In the genomic region with DNA sequence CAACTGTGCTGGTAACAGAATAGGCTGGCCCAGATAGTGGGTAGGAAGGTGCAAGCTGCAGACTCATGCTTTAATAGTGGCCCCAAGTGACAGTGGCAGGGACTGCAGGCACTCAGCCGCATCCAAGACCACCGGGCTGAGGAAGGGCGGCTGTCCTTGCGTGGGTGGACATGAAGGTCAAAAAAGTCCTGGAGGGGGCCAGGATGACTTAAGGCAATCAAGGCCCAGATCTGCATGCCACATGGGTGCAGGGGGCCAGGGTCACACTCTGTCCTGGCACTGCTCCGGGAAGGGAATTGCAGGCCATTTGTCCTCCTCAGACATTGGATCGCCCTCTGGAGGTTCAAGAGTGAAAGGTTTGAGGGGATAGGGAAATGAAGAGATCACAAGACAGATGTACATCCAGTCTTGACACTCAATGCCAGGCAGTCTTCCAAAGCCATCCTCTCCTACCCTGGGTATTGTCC, we compare ENCODE assay signal across 8 cellular contexts. TPM values are rescaled to one million over a fixed set of nuclear protein-coding genes. Genes with fewer than 3 reads are reported as not detected.
DNase-seq lines count a peak whose midpoint lies in the region; ATAC-seq, FAIRE-seq and TF ChIP-seq lines count a peak whose summit lies in the region.

No MANE protein-coding gene starts in this region.

- FAIRE-seq in frontal cortex (lab: Jason Lieb, UNC): no peak

- H3K9me3 Mint-ChIP-seq in type B pancreatic cell: no peaks in the 10 kb centered on the region

- H3K4me3 Mint-ChIP-seq in type B pancreatic cell: no peak overlapping the region

- H3K36me3 ChIP-seq in ascending aorta: no peaks in the 10 kb centered on the region

- intact Hi-C loops in ascending aorta (cut with DNase I): no loop called here

- TF ChIP-seq CTCF in ascending aorta (IDR thresholded peaks at IDR 0.05) (peak; percentile 15 to 47 (median 36)), type B pancreatic cell (conservative IDR thresholded peaks at IDR 0.05) (peak; percentile 66)

- no peak overlapping the region for H3K27ac Mint-ChIP-seq in type B pancreatic cell

- peaks cover 4% of the 10 kb centered on the region for H3K36me3 Mint-ChIP-seq in type B pancreatic cell

- H3K27me3 Mint-ChIP-seq in type B pancreatic cell: no peaks in the 10 kb centered on the region

- peaks cover 3 to 5% of the 10 kb centered on the region in 2 donors for H3K4me1 ChIP-seq in ascending aorta

- no peaks in the 10 kb centered on the region for H3K27me3 ChIP-seq in ascending aorta

- no peaks in the 10 kb centered on the region for H3K9me3 ChIP-seq in ascending aorta

- H3K4me1 Mint-ChIP-seq in type B pancreatic cell (ENCODE audit: unreplicated experiment): peaks cover 6% of the 10 kb centered on the region

- H3K27ac ChIP-seq in ascending aorta: no peak overlapping the region

- H3K4me3 ChIP-seq in ascending aorta: no peak overlapping the region

- ATAC-seq in GM18909 (IDR thresholded peaks at IDR 0.05; ENCODE audit: poor library complexity, unreplicated experiment): peak; percentile 89
- peak; percentile 65 for ATAC-seq in HG03025 (IDR thresholded peaks at IDR 0.05; ENCODE audit: low FRiP score, unreplicated experiment)

- DNase-seq in COLO668 (lab: John Stamatoyannopoulos, UW; ENCODE audit: unreplicated experiment) (peak; percentile 2), NCI-H524 treated with DMSO at 0.1 percent for 48 hours (lab: John Stamatoyannopoulos, UW) (peak; percentile 7), ascending aorta (ENCODE audit: low spot score in 2 of 2) (no peak), islet precursor cell (peak; percentile 79), type B pancreatic cell (ENCODE audit: extremely low spot score, unreplicated experiment) (no peak), frontal cortex (ENCODE audit: low spot score in 2 of 2) (no peak)

RNA-seq across cellular contexts. Expression of a gene that starts 10.4 kb away (rescaled TPM):
- total RNA-seq in ascending aorta (19.9 TPM), type B pancreatic cell (ENCODE audit: low replicate concordance) (0.36 and 0.39 TPM in 2 replicates), frontal cortex (2.4 TPM)

RNA-seq across cellular contexts. Expression of a gene that starts 30.4 kb away (rescaled TPM):
- total RNA-seq in ascending aorta (1.7 TPM), type B pancreatic cell (ENCODE audit: low replicate concordance) (17.6 and 19.3 TPM in 2 replicates), frontal cortex (17.5 TPM)

RNA-seq across cellular contexts. Expression of a gene that starts 46.3 kb away (rescaled TPM):
- total RNA-seq in ascending aorta: 466 TPM
- total RNA-seq in type B pancreatic cell (ENCODE audit: low replicate concordance): 1,352 and 1,365 TPM in 2 replicates
- 686 TPM for total RNA-seq in frontal cortex

RNA-seq across cellular contexts. Expression of a gene that starts 54.2 kb away (rescaled TPM):
- total RNA-seq in ascending aorta (not detected), type B pancreatic cell (ENCODE audit: low replicate concordance) (1.1 and 1.3 TPM in 2 replicates), frontal cortex (under 0.01 TPM)

Comparison
In these comparisons a context has a peak if more than half of its experiments do, and no peak if none do; other contexts are left out.
1. DNase-seq: peak in COLO668 (single experiment), NCI-H524 treated with DMSO at 0.1 percent for 48 hours (single experiment) and islet precursor cell (single experiment); none in ascending aorta (0 of 2), type B pancreatic cell (single experiment) and frontal cortex (0 of 2).